ENCODE assay signal across 32 cellular contexts in the genomic region with DNA sequence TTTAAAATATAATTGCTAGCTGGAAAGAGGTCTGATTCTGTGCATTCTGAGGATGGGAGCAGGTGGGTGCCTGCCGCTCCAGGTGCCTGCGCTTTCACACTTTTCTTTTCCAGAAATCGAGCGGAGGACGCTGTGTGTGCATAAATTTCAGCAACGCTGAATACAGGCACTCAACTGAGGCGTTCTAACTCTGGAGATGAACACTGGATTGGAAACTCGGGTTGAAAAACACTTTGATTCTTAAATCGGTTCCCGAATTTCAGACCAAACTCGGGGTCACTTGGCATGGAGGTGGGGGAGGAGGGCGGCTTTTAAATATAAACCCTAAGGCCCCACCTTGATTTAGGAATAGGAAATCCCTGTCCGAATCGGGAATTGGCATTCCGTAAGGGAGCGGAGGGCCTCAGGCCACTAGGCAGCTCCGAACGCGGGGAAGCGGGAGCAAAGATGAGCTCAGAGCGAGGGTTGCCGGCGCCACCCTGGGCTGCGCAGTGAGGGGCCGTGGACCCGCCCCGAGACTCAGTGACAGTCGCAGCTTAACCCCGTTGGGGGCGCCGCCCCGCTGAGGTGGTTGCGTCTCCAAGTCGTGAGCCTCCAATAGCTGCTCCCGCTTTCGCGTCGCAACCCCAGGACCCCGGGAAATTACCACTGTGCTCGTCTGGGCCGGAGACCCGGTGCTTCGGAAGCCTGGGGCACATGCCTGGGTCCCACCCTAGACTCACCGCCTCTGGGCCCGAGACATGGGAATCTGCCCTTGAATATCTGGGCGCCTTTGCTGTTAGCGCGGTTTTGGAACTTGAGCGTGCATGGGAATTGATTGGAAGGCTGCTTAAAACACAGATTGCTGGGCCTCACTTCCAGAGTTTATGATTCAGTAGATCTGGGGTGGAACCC. TPM values are rescaled to one million over a fixed set of nuclear protein-coding genes. Genes with fewer than 3 reads are reported as not detected.
DNase-seq lines count a peak whose midpoint lies in the region; TF ChIP-seq lines count a peak whose summit lies in the region.
"Had no signal": no experiment of that assay in that cellular context is flagged by ENCODE, and none has a peak within 500 bp of the region (broad histone marks: within the 10 kb centered on the region; RNA-seq: fewer than 3 reads in every experiment).

No MANE protein-coding gene starts in this region.

- POLR2A ChIA-PET in MCF 10A (lab: Yijun Ruan, JAX) = no interaction called here

- H3K9me3 ChIP-seq in breast epithelium (peaks cover 0 to 4% of the 10 kb centered on the region in 2 donors), hepatocyte (ENCODE audit: low read depth) (no peaks in the 10 kb centered on the region), adrenal gland (replicated peaks in 1 of 3) (no peaks in the 10 kb centered on the region)
- H3K9me3 ChIP-seq: ovary, suprapubic skin, upper lobe of left lung had no signal

- no peak for TF ChIP-seq POLR2A in breast epithelium (IDR thresholded peaks at IDR 0.05)
- TF ChIP-seq POLR2A in lower leg skin (IDR thresholded peaks at IDR 0.05) = no peak
- TF ChIP-seq POLR2A in adrenal gland (IDR thresholded peaks at IDR 0.05) = no peak

- no peak overlapping the region for H3K27ac ChIP-seq in breast epithelium
- no peak overlapping the region for H3K27ac ChIP-seq in hepatocyte
- no peak overlapping the region for H3K27ac ChIP-seq in adrenal gland
- H3K27ac ChIP-seq: ovary, suprapubic skin, upper lobe of left lung had no signal

- no peaks in the 10 kb centered on the region for H3K4me1 ChIP-seq in breast epithelium
- H3K4me1 ChIP-seq in hepatocyte (ENCODE audit: insufficient read depth) = peaks cover 5% of the 10 kb centered on the region
- peaks cover 0 to 11% of the 10 kb centered on the region in 2 donors for H3K4me1 ChIP-seq in adrenal gland (replicated peaks in 1 of 2)

- CTCF ChIA-PET in MCF 10A (lab: Yijun Ruan, JAX) = no interaction called here

- no peak for TF ChIP-seq CTCF in MCF 10A (IDR thresholded peaks at IDR 0.05; ENCODE audit: unreplicated experiment)
- TF ChIP-seq CTCF in breast epithelium (IDR thresholded peaks at IDR 0.05) = no peak
- no peak for TF ChIP-seq CTCF in hepatocyte (IDR thresholded peaks at IDR 0.05; ENCODE audit: poor library complexity)
- no peak for TF ChIP-seq CTCF in nephron progenitor cell (IDR thresholded peaks at IDR 0.05)
- TF ChIP-seq CTCF in lower leg skin (IDR thresholded peaks at IDR 0.05) = no peak
- TF ChIP-seq CTCF in CD14-positive monocyte (IDR thresholded peaks at IDR 0.05) = no peak
- no peak for TF ChIP-seq CTCF in adrenal gland (IDR thresholded peaks at IDR 0.05)

- no peaks in the 10 kb centered on the region for H3K9me2 ChIP-seq in hepatocyte (replicated peaks; ENCODE audit: insufficient read depth)

- H3K36me3 ChIP-seq in breast epithelium (no peaks in the 10 kb centered on the region), hepatocyte (replicated peaks; ENCODE audit: insufficient read depth, low read depth) (no peaks in the 10 kb centered on the region), adrenal gland (replicated peaks in 1 of 2) (no peaks in the 10 kb centered on the region)
- H3K36me3 ChIP-seq: ovary, suprapubic skin, upper lobe of left lung had no signal

- no peaks in the 10 kb centered on the region for H3K79me2 ChIP-seq in hepatocyte

- H3K4me1 Mint-ChIP-seq in MCF 10A (ENCODE audit: insufficient read depth, unreplicated experiment) (no peaks in the 10 kb centered on the region), nephron progenitor cell (peaks cover 45% of the 10 kb centered on the region), CD14-positive monocyte (peaks cover 11% of the 10 kb centered on the region)

- DNase-seq in MCF 10A (ENCODE audit: unreplicated experiment) (no peak), breast epithelium (ENCODE audit: low spot score in 2 of 2) (no peak), hepatocyte (ENCODE audit: low spot score) (no peak), nephron progenitor cell (peak; percentile 51), NOMO-1 treated with dmso at 0.1 percent for 144 hours (lab: John Stamatoyannopoulos, UW; ENCODE audit: unreplicated experiment) (no peak), lower leg skin (ENCODE audit: low spot score in 2 of 2) (no peak), CD14-positive monocyte (ENCODE audit: low spot score) (no peak), adrenal gland (no peak)
- DNase-seq: activated CD4-positive, alpha-beta T cell treated with anti-CD3 and anti-CD28 coated beads, Interleukin-2, amount 50 U/mL, for 48 hours; activated CD4-positive, CD25-positive, alpha-beta regulatory T cell treated with anti-CD3 and anti-CD28 coated beads, Interleukin-2, amount 50 U/mL, for 72 hours; activated naive CD4-positive, alpha-beta T cell treated with anti-CD3 and anti-CD28 coated beads for 36 hours; GOT3; Karpas-422; MV-4-11; natural killer cell; NCI-H1436; NCI-H2081 treated with DMSO at 0.1 percent for 48 hours; NCI-H2227 treated with DMSO at 0.1 percent for 48 hours; NCI-H526; ovary; small intestine; stimulated activated naive CD4-positive, alpha-beta T cell had no signal

- no peaks in the 10 kb centered on the region for H4K20me1 ChIP-seq in hepatocyte (ENCODE audit: insufficient read depth, poor library complexity, severe bottlenecking)

- H3K36me3 Mint-ChIP-seq in MCF 10A (ENCODE audit: insufficient read depth, unreplicated experiment) = no peaks in the 10 kb centered on the region
- no peaks in the 10 kb centered on the region for H3K36me3 Mint-ChIP-seq in nephron progenitor cell (ENCODE audit: low read depth)
- peaks cover 0 to 5% of the 10 kb centered on the region in 2 donors for H3K36me3 Mint-ChIP-seq in CD14-positive monocyte
- H3K36me3 Mint-ChIP-seq: brain had no signal

- H3K27me3 ChIP-seq in breast epithelium (peaks cover 3 to 83% of the 10 kb centered on the region in 2 donors), hepatocyte (peaks cover 100% of the 10 kb centered on the region), adrenal gland (peaks cover 75% of the 10 kb centered on the region)
- H3K27me3 ChIP-seq: ovary had no signal

- H3K27ac Mint-ChIP-seq in MCF 10A (ENCODE audit: low read depth, unreplicated experiment) (peak overlapping the region; percentile 14), nephron progenitor cell (no peak overlapping the region), CD14-positive monocyte (no peak overlapping the region)
- H3K27ac Mint-ChIP-seq: activated naive CD4-positive, alpha-beta T cell treated with anti-CD3 and anti-CD28 coated beads for 36 hours; brain; natural killer cell; T-helper 1 cell treated with Interleukin-12 subunit alpha and Interleukin-12 subunit beta and Interleukin-4 antibody, amounts not matched to agents 30 μg/mL and 1 μg/mL, for 36 hours had no signal

- intact Hi-C loops in MCF 10A (cut with micrococcal nuclease) (no loop called here), breast epithelium (cut with DNase I; ENCODE audit: low total_unique reads) (no loop called here), lower leg skin (cut with DNase I; ENCODE audit: low total_unique reads) (no loop called here), CD14-positive monocyte (cut with micrococcal nuclease) (no loop called here), adrenal gland (cut with DNase I) (no loop called here)

- no peak overlapping the region for H3K4me3 Mint-ChIP-seq in MCF 10A (ENCODE audit: unreplicated experiment)
- peak overlapping the region; percentile 65 for H3K4me3 Mint-ChIP-seq in nephron progenitor cell
- peak overlapping the region in 1 of 2 donors; percentile 54 for H3K4me3 Mint-ChIP-seq in CD14-positive monocyte
- H3K4me3 Mint-ChIP-seq: activated naive CD4-positive, alpha-beta T cell treated with anti-CD3 and anti-CD28 coated beads for 36 hours; natural killer cell; T-helper 1 cell treated with Interleukin-12 subunit alpha and Interleukin-12 subunit beta and Interleukin-4 antibody, amounts not matched to agents 30 μg/mL and 1 μg/mL, for 36 hours had no signal

- H2AFZ ChIP-seq in hepatocyte = no peak overlapping the region

- H3K4me2 ChIP-seq in hepatocyte = peak overlapping the region; percentile 34

- H3K27me3 Mint-ChIP-seq in MCF 10A (ENCODE audit: insufficient read depth, unreplicated experiment) (no peaks in the 10 kb centered on the region), nephron progenitor cell (ENCODE audit: low read depth, poor library complexity) (peaks cover 99% of the 10 kb centered on the region), CD14-positive monocyte (ENCODE audit: low read depth in 3 of 3) (peaks cover 81 to 93% (median 88%) of the 10 kb centered on the region in 3 donors)

- no TSS peak for BruUV-seq in MCF 10A (replicated peaks; lab: Mats Ljungman, UMichigan)

- H3K9me3 Mint-ChIP-seq in MCF 10A (ENCODE audit: unreplicated experiment) (no peaks in the 10 kb centered on the region), nephron progenitor cell (no peaks in the 10 kb centered on the region), CD14-positive monocyte (peaks cover 0 to 37% (median 21%) of the 10 kb centered on the region in 7 donors)
- H3K9me3 Mint-ChIP-seq: natural killer cell had no signal

- H3K4me3 ChIP-seq in breast epithelium = no peak overlapping the region
- H3K4me3 ChIP-seq in hepatocyte = no peak overlapping the region
- H3K4me3 ChIP-seq in lower leg skin (ENCODE audit: low read depth, poor library complexity, severe bottlenecking) = no peak overlapping the region
- no peak overlapping the region for H3K4me3 ChIP-seq in adrenal gland
- H3K4me3 ChIP-seq: lung, ovary, suprapubic skin, upper lobe of left lung had no signal

- WGBS in hepatocyte (ENCODE audit: low lambda C conversion rate, missing lambda C conversion rate) = 8% methylated on average over 49 of the region's 49 CpGs
- 37 to 52% methylated on average over 43 to 47 of the region's 49 CpGs for WGBS in lower leg skin, 2 donors
- 13 to 22% (median 14%) methylated on average over 31 to 49 of the region's 49 CpGs for WGBS in adrenal gland, 4 donors

RNA-seq across cellular contexts. Expression of a gene that starts 4.5 kb away (rescaled TPM):
- total RNA-seq in MCF 10A (2022) = not detected in 2 replicates
- total RNA-seq in breast epithelium = 1 to 10 TPM in 2 of 3 donors, under 1 TPM in 1; 0.59 to 7.2 (median 2.0) TPM
- 0.20 and 0.30 TPM in 2 replicates for total RNA-seq in hepatocyte
- polyA plus RNA-seq in hepatocyte = 0.88 TPM in 1 of 2 replicates, not detected in the other
- 1 to 10 TPM in 1 of 4 donors, under 1 TPM in 3; 0.66 to 1.1 (median 0.75) TPM for total RNA-seq in lower leg skin
- not detected for polyA plus RNA-seq in CD14-positive monocyte
- not detected for total RNA-seq in adrenal gland
- not detected for polyA plus RNA-seq in adrenal gland
- total RNA-seq: A172; activated naive CD4-positive, alpha-beta T cell treated with anti-CD3 and anti-CD28 coated beads for 36 hours; cerebellum; dermis microvascular lymphatic vessel endothelial cell; lung; mononuclear cell; natural killer cell; upper lobe of left lung had no signal
- polyA plus RNA-seq: keratinocyte, lung, ovary, small intestine had no signal
